ENCODE assay signal across 14 cellular contexts in the genomic region with DNA sequence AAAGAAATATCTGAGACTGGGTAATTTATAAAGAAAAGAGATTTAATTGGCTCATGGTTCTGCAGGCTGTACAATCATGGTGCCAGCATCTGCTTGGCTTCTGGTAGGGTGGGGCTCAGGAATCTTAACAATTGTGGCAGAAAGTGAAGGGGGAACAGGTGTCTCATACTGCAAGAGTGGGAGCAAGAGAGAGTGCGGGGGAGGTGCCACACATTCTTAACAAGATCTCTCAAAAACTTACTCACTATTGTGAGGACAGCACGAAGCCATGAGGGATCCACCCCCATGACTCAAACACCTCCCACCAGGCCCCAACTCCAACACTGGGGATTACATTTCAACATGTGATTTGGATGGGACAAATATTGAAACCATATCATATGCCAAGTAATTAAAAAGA.
"Had no signal": no experiment of that assay in that cellular context is flagged by ENCODE, and none has a peak within 500 bp of the region (broad histone marks: within the 10 kb centered on the region; RNA-seq: fewer than 3 reads in every experiment).

No MANE protein-coding gene starts in this region.

- ATAC-seq: left cardiac atrium; lower lobe of right lung; naive thymus-derived CD8-positive, alpha-beta T cell; right cardiac atrium; stimulated activated naive B cell treated with anti-CD40 and anti-IgM and Interleukin-4, amounts not matched to agents 10 μg/mL and 1 μg/mL and 100 μg/mL, for 72 hours had no signal

- H3K4me3 ChIP-seq: lower lobe of right lung, smooth muscle cell, transverse colon had no signal

- DNase-seq: activated CD4-positive, CD25-positive, alpha-beta regulatory T cell; activated CD8-positive, alpha-beta memory T cell treated with anti-CD3 and anti-CD28 coated beads, Interleukin-2, amount 50 U/mL, for 48 hours; activated naive CD4-positive, alpha-beta T cell treated with anti-CD3 and anti-CD28 coated beads, Interleukin-2, amount 10 ng/mL, durations not matched to agents 7 days and 5 days; cortex of kidney; effector memory CD4-positive, alpha-beta T cell; left cardiac atrium; lower lobe of right lung; naive thymus-derived CD8-positive, alpha-beta T cell; right cardiac atrium; stimulated activated naive B cell treated with anti-CD40 and anti-IgM and Interleukin-4, amounts not matched to agents 10 μg/mL and 1 μg/mL and 100 μg/mL, for 72 hours; T-helper 2 cell; transverse colon had no signal

- H3K27ac ChIP-seq: lower lobe of right lung, neutrophil, transverse colon had no signal

- H3K9me3 ChIP-seq: lower lobe of right lung, neutrophil, transverse colon had no signal

- H3K27me3 ChIP-seq: neutrophil, transverse colon had no signal

- H3K4me1 ChIP-seq: lower lobe of right lung had no signal

- H3K36me3 ChIP-seq: lower lobe of right lung, neutrophil, transverse colon had no signal
